ENCODE assay signal across 8 cellular contexts in genomic region chr3:187745201-187746058, GRCh38. TPM values are rescaled to one million over a fixed set of nuclear protein-coding genes. Genes with fewer than 3 reads are reported as not detected.
A peak's percentile ranks its signal among the peaks of the same experiment; 100 is the strongest.
DNase-seq lines count a peak whose midpoint lies in the region; ATAC-seq and TF ChIP-seq lines count a peak whose summit lies in the region.

TSS of gene BCL6 (minus strand) at chr3:187745468. CDS start at chr3:187733693, 11,775 bp downstream.

- H3K4me3 ChIP-seq in adipocyte (ENCODE audit: low read length): peak within 1 kb of the TSS; percentile 90
- H3K4me3 ChIP-seq in ovary: peak within 1 kb of the TSS; percentile 88
- peak within 1 kb of the TSS; percentile 76 to 91 (median 81) for H3K4me3 ChIP-seq in tibial nerve

- peak within 1 kb of the TSS; percentile 100 for H3K27ac Mint-ChIP-seq in T-cell

- TF ChIP-seq EP300 in ovary (IDR thresholded peaks at IDR 0.05) (peak; percentile 99), tibial nerve (IDR thresholded peaks at IDR 0.05) (peak; percentile 97 to 99)

- no peaks in the 10 kb centered on the region for H3K9me3 Mint-ChIP-seq in T-cell

- TF ChIP-seq POLR2A in ovary (IDR thresholded peaks at IDR 0.05) (peak; percentile 93), tibial nerve (IDR thresholded peaks at IDR 0.05) (peak; percentile 92 to 98)

- POLR2A ChIA-PET in GM10248 (lab: Yijun Ruan, JAX) (interaction anchor here (0.5 kb wide), 1 partner anchor 98 kb away, joined by 11 read pairs; no protein-coding TSS in a partner anchor), T-cell (lab: Charles Lee) (interaction anchor here (0.6 to 1.4 kb wide), 23 partner anchors 23 to 1406 kb away, joined by 3 to 13 read pairs (median 4); no protein-coding TSS in a partner anchor)

- H3K36me3 ChIP-seq in adipocyte (ENCODE audit: control insufficient read depth, insufficient read depth, low read length, severe bottlenecking): no peaks in the 10 kb centered on the region
- H3K36me3 ChIP-seq in ovary: no peaks in the 10 kb centered on the region
- no peaks in the 10 kb centered on the region for H3K36me3 ChIP-seq in tibial nerve

- intact Hi-C loops in Right ventricle myocardium superior (cut with DNase I): loop anchor here (10.0 kb wide), 5 partner anchors 239 to 639 kb away; no protein-coding TSS in a partner anchor
- intact Hi-C loops in ovary (cut with DNase I): loop anchor here (2.0 to 10.0 kb wide), 9 partner anchors 307 to 1211 kb away; partner anchors contain the start of gene LPP (in 1 of the 4)

- H3K27me3 Mint-ChIP-seq in T-cell: peaks cover 0 to 3% of the 10 kb centered on the region in 2 donors

- 0% methylated on average over 38 to 40 of the region's 40 CpGs for WGBS in ovary, 3 donors
- 0 to 1% methylated on average over 39 to 40 of the region's 40 CpGs for WGBS in tibial nerve, 2 donors

- H3K9me3 ChIP-seq in adipocyte (ENCODE audit: control insufficient read depth, low read length): no peaks in the 10 kb centered on the region
- H3K9me3 ChIP-seq in ovary: no peaks in the 10 kb centered on the region
- H3K9me3 ChIP-seq in tibial nerve: no peaks in the 10 kb centered on the region

- H3K4me3 Mint-ChIP-seq in T-cell: peak within 1 kb of the TSS; percentile 95 to 98 (median 98)

- no peak for TF ChIP-seq CTCF in GM10248 (IDR thresholded peaks at IDR 0.05; ENCODE audit: control extremely low read depth, extremely low read depth, low read depth, missing control alignments)
- TF ChIP-seq CTCF in ovary (IDR thresholded peaks at IDR 0.05): peak in 2 of 3 donors; percentile 21 to 26
- peak in 2 of 5 experiments; percentile 47 to 57 for TF ChIP-seq CTCF in tibial nerve (IDR thresholded peaks at IDR 0.05)

- CTCF ChIA-PET in GM10248 (lab: Yijun Ruan, JAX): interaction anchor here (0.7 to 6.2 kb wide), 7 partner anchors 9 to 1209 kb away, joined by 3 to 54 read pairs (median 4); no protein-coding TSS in a partner anchor
- CTCF ChIA-PET in T-cell (lab: Charles Lee): interaction anchor here (0.5 to 3.2 kb wide), 28 partner anchors 8 to 1397 kb away, joined by 3 to 22 read pairs (median 4); no protein-coding TSS in a partner anchor

- peak within 1 kb of the TSS; percentile 98 for H3K9ac ChIP-seq in adipocyte (ENCODE audit: low read length)

- DNase-seq in GM10248 (ENCODE audit: extremely low spot score) (peak; percentile 64), NCI-H146 (lab: John Stamatoyannopoulos, UW) (peak; percentile 70), T-cell (peak; percentile 71 to 93 (median 84)), adipocyte (ENCODE audit: low read depth) (peak; percentile 98), Right ventricle myocardium superior (peak; percentile 95), ovary (peak; percentile 94 to 96 (median 95)), tibial nerve (ENCODE audit: low spot score in 2 of 2) (peak; percentile 89 to 96)

- H3K27ac ChIP-seq in ovary: peak within 1 kb of the TSS; percentile 94 to 100
- peak within 1 kb of the TSS; percentile 97 to 100 (median 98) for H3K27ac ChIP-seq in tibial nerve

- peaks cover 70 to 99% (median 75%) of the 10 kb centered on the region in 3 donors for H3K4me1 Mint-ChIP-seq in T-cell

- H3K27me3 ChIP-seq in adipocyte (replicated peaks; ENCODE audit: control insufficient read depth, insufficient read depth, low read length): no peaks in the 10 kb centered on the region
- no peaks in the 10 kb centered on the region for H3K27me3 ChIP-seq in ovary
- H3K27me3 ChIP-seq in tibial nerve: no peaks in the 10 kb centered on the region

- ATAC-seq in HG02852 (IDR thresholded peaks at IDR 0.05; ENCODE audit: unreplicated experiment) (peak; percentile 72), T-cell (replicated peaks in 1 of 4) (peak; percentile 62 to 70 (median 68)), Right ventricle myocardium superior (ENCODE audit: poor library complexity) (peak; percentile 76)

- no peaks in the 10 kb centered on the region for H3K36me3 Mint-ChIP-seq in T-cell

- H3K4me1 ChIP-seq in adipocyte (ENCODE audit: control insufficient read depth, insufficient read depth, low read length) (peaks cover 39% of the 10 kb centered on the region), ovary (ENCODE audit: insufficient read depth) (no peaks in the 10 kb centered on the region), tibial nerve (peaks cover 3 to 36% (median 18%) of the 10 kb centered on the region in 4 donors)

RNA-seq across cellular contexts. Expression of gene BCL6, which starts in this region (rescaled TPM):
- total RNA-seq in T-cell (10 to 100 TPM; 16.8 to 31.1 (median 27.7) TPM), Right ventricle myocardium superior (82.1 TPM), ovary (10 to 100 TPM; 51.6 to 91.1 (median 60.2) TPM), tibial nerve (100 to 1,000 TPM; 272 to 500 (median 305) TPM)
- polyA plus RNA-seq in ovary: 10 to 100 TPM; 46.3 to 46.8 TPM

Comparison
In these comparisons a context has a peak if more than half of its experiments do, and no peak if none do; other contexts are left out.
1. Peak in every context shown above with its lines: DNase-seq, ATAC-seq, H3K4me3 ChIP-seq and H3K27ac ChIP-seq.